Comparison of ENCODE assay signal across 19 cellular contexts in the genomic region with DNA sequence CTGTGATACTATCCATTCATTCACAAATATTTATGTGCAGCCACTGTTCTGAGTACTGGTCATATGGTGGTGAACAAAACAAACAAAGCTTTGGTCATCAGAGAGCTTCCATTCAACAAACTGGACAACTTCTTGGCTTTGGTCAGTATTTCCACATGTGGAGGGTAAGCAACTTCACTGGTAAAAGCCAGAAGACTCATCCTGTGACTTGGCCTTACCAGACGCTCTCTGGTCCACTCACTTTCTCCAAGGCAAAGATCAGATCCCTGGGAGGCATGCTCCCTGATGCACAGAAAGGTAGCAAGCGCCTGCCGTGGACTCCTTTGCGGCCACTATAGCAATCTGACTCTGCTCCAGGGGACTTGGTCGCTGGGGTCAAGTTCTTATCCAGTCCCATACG.
DNase-seq lines count a peak whose midpoint lies in the region; ATAC-seq and TF ChIP-seq lines count a peak whose summit lies in the region.
"Had no signal": no experiment of that assay in that cellular context is flagged by ENCODE, and none has a peak within 500 bp of the region (broad histone marks: within the 10 kb centered on the region; RNA-seq: fewer than 3 reads in every experiment).

No MANE protein-coding gene starts in this region.

- WGBS in IMR-90 (ENCODE audit: extremely low coverage in 2 of 2, insufficient read length in 1 of 2), 2 experiments: no CpG with 5 or more reads among the region's 6 CpGs
- 75% methylated on average over 6 of the region's 6 CpGs for WGBS in mammary epithelial cell (ENCODE audit: low coverage, missing lambda C conversion rate)

- no peaks in the 10 kb centered on the region for H3K79me2 ChIP-seq in mammary epithelial cell (ENCODE audit: insufficient read depth, low read length)
- H3K79me2 ChIP-seq in neural progenitor cell (ENCODE audit: low read depth): no peaks in the 10 kb centered on the region

- no peak overlapping the region for H4K5ac ChIP-seq in IMR-90 (ENCODE audit: low read depth, low read length)

- BruUV-seq in IMR-90 (replicated peaks; lab: Mats Ljungman, UMichigan) (no TSS peak), mammary epithelial cell (replicated peaks; lab: Mats Ljungman, UMichigan) (no TSS peak)

- H3K27me3 Mint-ChIP-seq in neural progenitor cell (ENCODE audit: insufficient read depth, low read depth): peaks cover 2% of the 10 kb centered on the region

- H3K27ac ChIP-seq in AG04450 (ENCODE audit: low read depth, low read length) (peak overlapping the region; percentile 92), IMR-90 (ENCODE audit: insufficient read depth, low read length) (no peak overlapping the region; the same call in 1 of the 2 replicates), mammary epithelial cell (ENCODE audit: insufficient read depth, low read depth, low read length) (peak overlapping the region; percentile 70), neural progenitor cell (no peak overlapping the region)
- H3K27ac ChIP-seq: epithelial cell of prostate, HL-60, right lobe of liver had no signal

- H2BK120ac ChIP-seq in IMR-90 (ENCODE audit: low read depth, low read length): peak overlapping the region; percentile 85; the same call in 1 of the 2 replicates

- H2AFZ ChIP-seq in IMR-90 (replicated peaks; ENCODE audit: low read length, poor library complexity) (no peak overlapping the region), mammary epithelial cell (ENCODE audit: low read depth, low read length) (peak overlapping the region; percentile 56), neural progenitor cell (replicated peaks) (no peak overlapping the region)

- H3K14ac ChIP-seq in IMR-90 (replicated peaks; ENCODE audit: low read depth, low read length): 0 out of 2 replicates have a peak overlapping the region, but pooled peaks have one; percentile 13

- H3K36me3 Mint-ChIP-seq in neural progenitor cell: no peaks in the 10 kb centered on the region
- H3K36me3 Mint-ChIP-seq: activated naive CD8-positive, alpha-beta T cell treated with anti-CD3 and anti-CD28 coated beads, Interleukin-2, amount 10 ng/mL, durations not matched to agents 7 days and 5 days; stimulated activated naive B cell treated with anti-CD40 and anti-IgM and Interleukin-4, amounts not matched to agents 10 μg/mL and 1 μg/mL and 100 μg/mL, for 72 hours had no signal

- H3K9me3 ChIP-seq in AG04450 (ENCODE audit: control insufficient read depth, insufficient read depth, low read length): no peaks in the 10 kb centered on the region
- no peaks in the 10 kb centered on the region for H3K9me3 ChIP-seq in IMR-90 (ENCODE audit: control insufficient read depth, insufficient read depth, low read length)
- H3K9me3 ChIP-seq in mammary epithelial cell (replicated peaks; ENCODE audit: insufficient read depth, low read length): no peaks in the 10 kb centered on the region
- H3K9me3 ChIP-seq in neural progenitor cell (ENCODE audit: low read depth): no peaks in the 10 kb centered on the region
- H3K9me3 ChIP-seq: right lobe of liver had no signal

- H4K8ac ChIP-seq in IMR-90 (ENCODE audit: low read depth in 2 of 2, low read length in 2 of 2): peak overlapping the region; percentile 6 to 37; a peak in 1 of 4 replicates

- no peaks in the 10 kb centered on the region for H3K79me1 ChIP-seq in IMR-90 (ENCODE audit: low read depth in 1 of 2, low read length in 2 of 2)

- TF ChIP-seq RAD21 in IMR-90 (IDR thresholded peaks at IDR 0.05; ENCODE audit: low read length): no peak

- H3K9ac ChIP-seq in IMR-90 (ENCODE audit: low read depth, low read length) (no peak overlapping the region), mammary epithelial cell (ENCODE audit: insufficient read depth, low read length) (no peak overlapping the region), neural progenitor cell (no peak overlapping the region)

- H4K91ac ChIP-seq in IMR-90 (ENCODE audit: insufficient read depth, low read depth, low read length): peak overlapping the region; percentile 47

- H3K18ac ChIP-seq in IMR-90 (ENCODE audit: low read depth, low read length): no peak overlapping the region

- dilution Hi-C loops in IMR-90 (cut with HindIII; ENCODE audit: low sequenced_read_pairs, unreplicated experiment) (no loop called here), mammary epithelial cell (cut with HindIII; ENCODE audit: low sequenced_read_pairs) (loop anchor here (5.0 kb wide), 1 partner anchor 101 kb away; no protein-coding TSS in a partner anchor)

- no peak overlapping the region for H3K23ac ChIP-seq in IMR-90 (ENCODE audit: low read depth, low read length)

- peak overlapping the region; percentile 11 for H2AK5ac ChIP-seq in IMR-90 (ENCODE audit: low read depth, low read length)

- H3K9me3 Mint-ChIP-seq in neural progenitor cell: no peaks in the 10 kb centered on the region
- H3K9me3 Mint-ChIP-seq: activated naive CD8-positive, alpha-beta T cell treated with anti-CD3 and anti-CD28 coated beads, Interleukin-2, amount 10 ng/mL, durations not matched to agents 7 days and 5 days; neural crest cell; stimulated activated naive B cell treated with anti-CD40 and anti-IgM and Interleukin-4, amounts not matched to agents 10 μg/mL and 1 μg/mL and 100 μg/mL, for 72 hours; T-helper 1 cell treated with Interleukin-12 subunit alpha and Interleukin-12 subunit beta and Interleukin-4 antibody, amounts not matched to agents 30 μg/mL and 1 μg/mL, for 36 hours had no signal

- peaks cover 28% of the 10 kb centered on the region for H3K4me1 Mint-ChIP-seq in neural progenitor cell
- H3K4me1 Mint-ChIP-seq: activated CD4-positive, alpha-beta T cell treated with anti-CD3 and anti-CD28 coated beads for 36 hours; activated naive CD8-positive, alpha-beta T cell treated with anti-CD3 and anti-CD28 coated beads, Interleukin-2, amount 10 ng/mL, durations not matched to agents 7 days and 5 days; stimulated activated naive B cell treated with anti-CD40 and anti-IgM and Interleukin-4, amounts not matched to agents 10 μg/mL and 1 μg/mL and 100 μg/mL, for 72 hours had no signal

- H3K27me3 ChIP-seq in AG04450 (ENCODE audit: control insufficient read depth, insufficient read depth, low read length) (no peaks in the 10 kb centered on the region), IMR-90 (ENCODE audit: control insufficient read depth, insufficient read depth, low read length) (no peaks in the 10 kb centered on the region), mammary epithelial cell (ENCODE audit: insufficient read depth, low read length) (no peaks in the 10 kb centered on the region), neural progenitor cell (no peaks in the 10 kb centered on the region)
- H3K27me3 ChIP-seq: right lobe of liver had no signal

- no peaks in the 10 kb centered on the region for H4K20me1 ChIP-seq in IMR-90 (ENCODE audit: insufficient read depth, low read length)
- H4K20me1 ChIP-seq in mammary epithelial cell (ENCODE audit: insufficient read depth, low read length): no peaks in the 10 kb centered on the region
- H4K20me1 ChIP-seq in neural progenitor cell (ENCODE audit: low read depth): no peaks in the 10 kb centered on the region

- peaks cover 7% of the 10 kb centered on the region for H3K4me1 ChIP-seq in IMR-90 (ENCODE audit: control insufficient read depth, insufficient read depth, low read length)
- H3K4me1 ChIP-seq in mammary epithelial cell (ENCODE audit: insufficient read depth, low read length): peaks cover 22% of the 10 kb centered on the region
- H3K4me1 ChIP-seq in neural progenitor cell: peaks cover 7% of the 10 kb centered on the region
- H3K4me1 ChIP-seq: right lobe of liver had no signal

- H3K4me3 ChIP-seq in AG04450 (ENCODE audit: low read depth, low read length): no peak overlapping the region
- H3K4me3 ChIP-seq in IMR-90 (ENCODE audit: insufficient read depth, low read depth, low read length): no peak overlapping the region
- no peak overlapping the region for H3K4me3 ChIP-seq in mammary epithelial cell (replicated peaks in 1 of 3; ENCODE audit: insufficient read depth in 1 of 3, low read depth in 2 of 3, low read length in 3 of 3)
- no peak overlapping the region for H3K4me3 ChIP-seq in neural progenitor cell
- H3K4me3 ChIP-seq: coronary artery, right lobe of liver had no signal

- DNase-seq in AG04450 (ENCODE audit: low read depth, low spot score) (no peak), IMR-90 (peak; percentile 79), mammary epithelial cell (no peak), myocyte (ENCODE audit: low read depth) (peak; percentile 6), neural progenitor cell (ENCODE audit: low spot score) (no peak), GM10266 (ENCODE audit: extremely low spot score) (no peak)
- no peak for DNase-seq in stimulated activated CD4-positive, alpha-beta T cell treated with anti-CD3 and anti-CD28 coated beads, Interleukin-1b, Interleukin-23, amount 100 ng/mL, for 48 hours
- DNase-seq: activated CD4-positive, alpha-beta T cell treated with anti-CD3 and anti-CD28 coated beads for 36 hours; activated naive CD8-positive, alpha-beta T cell treated with anti-CD3 and anti-CD28 coated beads, Interleukin-2, amount 10 ng/mL, durations not matched to agents 7 days and 5 days; NCI-H2029; NCI-H526; right lobe of liver; stimulated activated naive B cell treated with anti-CD40 and anti-IgM and Interleukin-4, amounts not matched to agents 10 μg/mL and 1 μg/mL and 100 μg/mL, for 72 hours had no signal

- H2BK15ac ChIP-seq in IMR-90 (ENCODE audit: low read depth, low read length): peak overlapping the region; percentile 6; the same call in 1 of the 3 replicates

- no peaks in the 10 kb centered on the region for H3F3A ChIP-seq in neural progenitor cell (ENCODE audit: low read depth)

- H3K4ac ChIP-seq in IMR-90 (ENCODE audit: low read depth, low read length): peak overlapping the region; percentile 82

- peak overlapping the region; percentile 56 for H2BK20ac ChIP-seq in IMR-90 (ENCODE audit: low read depth, low read length)

- no peak overlapping the region for H3K27ac Mint-ChIP-seq in neural progenitor cell
- H3K27ac Mint-ChIP-seq: activated CD4-positive, alpha-beta T cell treated with anti-CD3 and anti-CD28 coated beads for 36 hours; activated naive CD8-positive, alpha-beta T cell treated with anti-CD3 and anti-CD28 coated beads, Interleukin-2, amount 10 ng/mL, durations not matched to agents 7 days and 5 days; stimulated activated naive B cell treated with anti-CD40 and anti-IgM and Interleukin-4, amounts not matched to agents 10 μg/mL and 1 μg/mL and 100 μg/mL, for 72 hours; T-helper 1 cell treated with Interleukin-12 subunit alpha and Interleukin-12 subunit beta and Interleukin-4 antibody, amounts not matched to agents 30 μg/mL and 1 μg/mL, for 36 hours had no signal

- H2BK5ac ChIP-seq in IMR-90 (ENCODE audit: low read depth, low read length, poor library complexity, severe bottlenecking): peak overlapping the region; percentile 74

- intact Hi-C loops in IMR-90 (cut with micrococcal nuclease) (loop anchor here (5.0 kb wide), 1 partner anchor 189 kb away; no protein-coding TSS in a partner anchor), mammary epithelial cell (cut with micrococcal nuclease) (loop anchor here (5.0 kb wide), 1 partner anchor 189 kb away; no protein-coding TSS in a partner anchor)

- H3K36me3 ChIP-seq in IMR-90 (ENCODE audit: control insufficient read depth, insufficient read depth, low read length) (no peaks in the 10 kb centered on the region), mammary epithelial cell (ENCODE audit: insufficient read depth, low read length) (no peaks in the 10 kb centered on the region), neural progenitor cell (no peaks in the 10 kb centered on the region)
- H3K36me3 ChIP-seq: right lobe of liver had no signal

- H3K4me2 ChIP-seq in IMR-90 (ENCODE audit: low read depth, low read length): no peak overlapping the region
- H3K4me2 ChIP-seq in mammary epithelial cell (ENCODE audit: insufficient read depth, low read depth, low read length): peak overlapping the region; percentile 62
- H3K4me2 ChIP-seq in neural progenitor cell: no peak overlapping the region

- H3K4me3 Mint-ChIP-seq in neural progenitor cell: no peak overlapping the region
- H3K4me3 Mint-ChIP-seq: activated CD4-positive, alpha-beta T cell treated with anti-CD3 and anti-CD28 coated beads for 36 hours; activated naive CD8-positive, alpha-beta T cell treated with anti-CD3 and anti-CD28 coated beads, Interleukin-2, amount 10 ng/mL, durations not matched to agents 7 days and 5 days; neural crest cell; stimulated activated naive B cell treated with anti-CD40 and anti-IgM and Interleukin-4, amounts not matched to agents 10 μg/mL and 1 μg/mL and 100 μg/mL, for 72 hours; T-helper 1 cell treated with Interleukin-12 subunit alpha and Interleukin-12 subunit beta and Interleukin-4 antibody, amounts not matched to agents 30 μg/mL and 1 μg/mL, for 36 hours had no signal

- peak overlapping the region; percentile 2 for H2AK9ac ChIP-seq in IMR-90 (replicated peaks; ENCODE audit: low read depth, low read length, poor library complexity)

- CTCF ChIA-PET in AG04450 (lab: Charles Lee) (no interaction called here), IMR-90 (lab: Yijun Ruan, JAX) (no interaction called here), mammary epithelial cell (lab: Charles Lee; ENCODE audit: low non-redundant PET) (no interaction called here)

- in situ Hi-C loops in IMR-90 (cut with MboI; ENCODE audit: low sequenced_read_pairs) (no loop called here), mammary epithelial cell (cut with MboI; ENCODE audit: low sequenced_read_pairs in 2 of 2) (no loop called here)

- peaks cover 3% of the 10 kb centered on the region; the same call in 1 of the 2 replicates for H3K9me1 ChIP-seq in IMR-90 (ENCODE audit: insufficient read depth, low read length)

- no peak; the same call in 1 of the 2 replicates for TF ChIP-seq POLR2A in IMR-90 (IDR thresholded peaks at IDR 0.05; ENCODE audit: low read depth, low read length)

- TF ChIP-seq CTCF in AG04450 (IDR thresholded peaks at IDR 0.05; ENCODE audit: low read depth, low read length) (no peak), IMR-90 (conservative IDR thresholded peaks at IDR 0.05; ENCODE audit: low read depth, low read length) (no peak), mammary epithelial cell (conservative IDR thresholded peaks at IDR 0.05 in 1 of 2, IDR thresholded peaks at IDR 0.05 in 1 of 2; ENCODE audit: extremely low read depth in 1 of 2, insufficient read depth in 1 of 2, low read depth in 1 of 2, low read length in 2 of 2) (no peak), neural progenitor cell (IDR thresholded peaks at IDR 0.05) (no peak), GM10266 (IDR thresholded peaks at IDR 0.05; ENCODE audit: control insufficient read depth, insufficient read depth, low read depth, missing control alignments) (no peak)

- H3K56ac ChIP-seq in IMR-90 (ENCODE audit: extremely low read depth, insufficient read depth, low read length): no peak overlapping the region

- POLR2A ChIA-PET in AG04450 (lab: Yijun Ruan, JAX) (no interaction called here), IMR-90 (lab: Charles Lee; ENCODE audit: unreplicated experiment) (no interaction called here)

- ATAC-seq in IMR-90 (ENCODE audit: low read depth) (peak; percentile 25), GM18517 (IDR thresholded peaks at IDR 0.05; ENCODE audit: unreplicated experiment) (no peak)
- ATAC-seq: activated CD4-positive, alpha-beta T cell treated with anti-CD3 and anti-CD28 coated beads for 36 hours; right lobe of liver; stimulated activated naive B cell treated with anti-CD40 and anti-IgM and Interleukin-4, amounts not matched to agents 10 μg/mL and 1 μg/mL and 100 μg/mL, for 72 hours had no signal

Comparison
In these comparisons a context has a peak if more than half of its experiments do, and no peak if none do; other contexts are left out.
1. DNase-seq: peak in IMR-90 (single experiment) and myocyte (single experiment); none in AG04450 (single experiment), mammary epithelial cell (single experiment), stimulated activated CD4-positive, alpha-beta T cell treated with anti-CD3 and anti-CD28 coated beads, Interleukin-1b, Interleukin-23, amount 100 ng/mL, for 48 hours (single experiment), neural progenitor cell (single experiment) and GM10266 (single experiment).
2. H3K27ac ChIP-seq: peak in AG04450 (single experiment) and mammary epithelial cell (single experiment); none in IMR-90 (single experiment) and neural progenitor cell (single experiment).